ENCODE assay signal across 12 cellular contexts in genomic region chr7:154304740-154305679, GRCh38.
DNase-seq lines count a peak whose midpoint lies in the region; ATAC-seq and TF ChIP-seq lines count a peak whose summit lies in the region.
"Had no signal": no experiment of that assay in that cellular context is flagged by ENCODE, and none has a peak within 500 bp of the region (broad histone marks: within the 10 kb centered on the region; RNA-seq: fewer than 3 reads in every experiment).

No MANE protein-coding gene starts in this region.

- H3K9me3 Mint-ChIP-seq in progenitor cell of endocrine pancreas (ENCODE audit: low read depth): no peaks in the 10 kb centered on the region
- H3K9me3 Mint-ChIP-seq in natural killer cell treated with Interleukin-12 subunit alpha and Interleukin-12 subunit beta and Interleukin-15 and Interleukin-18, amount 100 ng/mL, for 72 hours: peaks cover 2% of the 10 kb centered on the region
- H3K9me3 Mint-ChIP-seq: stimulated activated naive CD8-positive, alpha-beta T cell treated with anti-CD3 and anti-CD28 coated beads, Interleukin-15, Interleukin-2, amounts not matched to agents 100 ng/mL and 50 ng/mL, for 24 hours had no signal

- H3K4me1 Mint-ChIP-seq in progenitor cell of endocrine pancreas (ENCODE audit: low read depth): peaks cover 35% of the 10 kb centered on the region
- no peaks in the 10 kb centered on the region for H3K4me1 Mint-ChIP-seq in natural killer cell treated with Interleukin-12 subunit alpha and Interleukin-12 subunit beta and Interleukin-15 and Interleukin-18, amount 100 ng/mL, for 72 hours (ENCODE audit: low read depth in 2 of 2)

- H3K36me3 Mint-ChIP-seq in progenitor cell of endocrine pancreas (ENCODE audit: insufficient read depth): no peaks in the 10 kb centered on the region
- H3K36me3 Mint-ChIP-seq in natural killer cell treated with Interleukin-12 subunit alpha and Interleukin-12 subunit beta and Interleukin-15 and Interleukin-18, amount 100 ng/mL, for 72 hours: no peaks in the 10 kb centered on the region

- TF ChIP-seq CTCF in progenitor cell of endocrine pancreas (IDR thresholded peaks at IDR 0.05; ENCODE audit: unreplicated experiment) (no peak), coronary artery (IDR thresholded peaks at IDR 0.05) (no peak)

- H3K27ac Mint-ChIP-seq in progenitor cell of endocrine pancreas: peak overlapping the region; percentile 88
- no peak overlapping the region for H3K27ac Mint-ChIP-seq in natural killer cell treated with Interleukin-12 subunit alpha and Interleukin-12 subunit beta and Interleukin-15 and Interleukin-18, amount 100 ng/mL, for 72 hours
- H3K27ac Mint-ChIP-seq: stimulated activated naive CD8-positive, alpha-beta T cell treated with anti-CD3 and anti-CD28 coated beads, Interleukin-15, Interleukin-2, amounts not matched to agents 100 ng/mL and 50 ng/mL, for 24 hours had no signal

- H3K4me3 ChIP-seq in NT2/D1 (ENCODE audit: insufficient read length, low read depth): peak overlapping the region; percentile 39
- peak overlapping the region; percentile 55; the same call in 1 of the 2 replicates for H3K4me3 ChIP-seq in iPS DF 6.9 (ENCODE audit: low read length)
- H3K4me3 ChIP-seq in coronary artery: no peak overlapping the region

- H3K27ac ChIP-seq in iPS DF 6.9 (ENCODE audit: low read length): no peak overlapping the region
- H3K27ac ChIP-seq in coronary artery: no peak overlapping the region
- H3K27ac ChIP-seq: C4-2B, HL-60, RWPE1 had no signal

- no peaks in the 10 kb centered on the region for H3K36me3 ChIP-seq in NT2/D1 (ENCODE audit: insufficient read depth, insufficient read length, low read length)
- H3K36me3 ChIP-seq in iPS DF 6.9 (ENCODE audit: control insufficient read depth, insufficient read depth, low read length): no peaks in the 10 kb centered on the region

- H3K4me1 ChIP-seq in NT2/D1 (ENCODE audit: insufficient read depth, insufficient read length): no peaks in the 10 kb centered on the region
- peaks cover 3% of the 10 kb centered on the region for H3K4me1 ChIP-seq in iPS DF 6.9 (ENCODE audit: control insufficient read depth, insufficient read depth, low read length)

- no peak overlapping the region for H3K9ac ChIP-seq in NT2/D1 (ENCODE audit: insufficient read length, low read depth)

- ATAC-seq in natural killer cell treated with Interleukin-12 subunit alpha and Interleukin-12 subunit beta and Interleukin-15 and Interleukin-18, amount 100 ng/mL, for 72 hours: no peak
- no peak for ATAC-seq in HG03571 (IDR thresholded peaks at IDR 0.05; ENCODE audit: unreplicated experiment)

- H3K9me3 ChIP-seq in NT2/D1 (ENCODE audit: insufficient read depth, low read length) (no peaks in the 10 kb centered on the region), iPS DF 6.9 (ENCODE audit: control insufficient read depth, insufficient read depth, low read length) (no peaks in the 10 kb centered on the region)

- H3K4me3 Mint-ChIP-seq in progenitor cell of endocrine pancreas (ENCODE audit: low read depth): peak overlapping the region; percentile 77
- no peak overlapping the region for H3K4me3 Mint-ChIP-seq in natural killer cell treated with Interleukin-12 subunit alpha and Interleukin-12 subunit beta and Interleukin-15 and Interleukin-18, amount 100 ng/mL, for 72 hours
- H3K4me3 Mint-ChIP-seq: stimulated activated naive CD8-positive, alpha-beta T cell treated with anti-CD3 and anti-CD28 coated beads, Interleukin-15, Interleukin-2, amounts not matched to agents 100 ng/mL and 50 ng/mL, for 24 hours had no signal

- peaks cover 9% of the 10 kb centered on the region for H3K27me3 Mint-ChIP-seq in progenitor cell of endocrine pancreas
- H3K27me3 Mint-ChIP-seq in natural killer cell treated with Interleukin-12 subunit alpha and Interleukin-12 subunit beta and Interleukin-15 and Interleukin-18, amount 100 ng/mL, for 72 hours: no peaks in the 10 kb centered on the region
- H3K27me3 Mint-ChIP-seq: stimulated activated naive CD8-positive, alpha-beta T cell treated with anti-CD3 and anti-CD28 coated beads, Interleukin-15, Interleukin-2, amounts not matched to agents 100 ng/mL and 50 ng/mL, for 24 hours had no signal

- DNase-seq in NCI-H1092 (lab: John Stamatoyannopoulos, UW) (peak; percentile 65), NT2/D1 (ENCODE audit: low read depth, low spot score) (no peak), iPS DF 6.9 (ENCODE audit: low read depth, low spot score) (no peak), progenitor cell of endocrine pancreas (ENCODE audit: low spot score, unreplicated experiment) (peak; percentile 34), coronary artery (ENCODE audit: low spot score) (no peak)
- DNase-seq in natural killer cell treated with Interleukin-12 subunit alpha and Interleukin-12 subunit beta and Interleukin-15 and Interleukin-18, amount 100 ng/mL, for 72 hours (ENCODE audit: low spot score): no peak
- DNase-seq: GOT3 had no signal

- peaks cover 18% of the 10 kb centered on the region for H3K27me3 ChIP-seq in NT2/D1 (ENCODE audit: insufficient read depth, insufficient read length)
- no peaks in the 10 kb centered on the region for H3K27me3 ChIP-seq in iPS DF 6.9 (ENCODE audit: control insufficient read depth, insufficient read depth, low read length)

- WGBS in iPS DF 6.9 (ENCODE audit: insufficient coverage, insufficient read length): no CpG with 5 or more reads among the region's 57 CpGs

Comparison
In these comparisons a context has a peak if more than half of its experiments do, and no peak if none do; other contexts are left out.
1. DNase-seq: peak in NCI-H1092 (single experiment) and progenitor cell of endocrine pancreas (single experiment); none in NT2/D1 (single experiment), iPS DF 6.9 (single experiment), natural killer cell treated with Interleukin-12 subunit alpha and Interleukin-12 subunit beta and Interleukin-15 and Interleukin-18, amount 100 ng/mL, for 72 hours (single experiment) and coronary artery (single experiment).